Comparison of ENCODE assay signal across 24 cellular contexts in genomic region chr2:56813490-56813889, GRCh38.
DNase-seq lines count a peak whose midpoint lies in the region; ATAC-seq, FAIRE-seq and TF ChIP-seq lines count a peak whose summit lies in the region.
"Had no signal": no experiment of that assay in that cellular context is flagged by ENCODE, and none has a peak within 500 bp of the region (broad histone marks: within the 10 kb centered on the region; RNA-seq: fewer than 3 reads in every experiment).

No MANE protein-coding gene starts in this region.

- H3K27ac ChIP-seq in A549 (no peak overlapping the region), PC-3 (ENCODE audit: low read length) (no peak overlapping the region), right lobe of liver (no peak overlapping the region)
- H3K27ac ChIP-seq: BLaER1 treated with 17β-estradiol and CSF1 and Interleukin-3, amounts not matched to agents 10 nM and 100 nM; C4-2B had no signal

- peak overlapping the region; percentile 46 for H3K4me3 Mint-ChIP-seq in Calu3 (ENCODE audit: low read depth, unreplicated experiment)
- H3K4me3 Mint-ChIP-seq: B cell; CD4-positive, alpha-beta T cell; CD8-positive, alpha-beta T cell had no signal

- no peak for TF ChIP-seq EP300 in A549 (IDR thresholded peaks at IDR 0.05)

- H3K4me1 ChIP-seq in A549 (peaks cover 19% of the 10 kb centered on the region; the same call in 2 of the 3 replicates), PC-3 (ENCODE audit: insufficient read depth, low read length) (peaks cover 18% of the 10 kb centered on the region), right lobe of liver (peaks cover 0 to 7% (median 1%) of the 10 kb centered on the region in 4 donors)
- H3K4me1 ChIP-seq: BLaER1 treated with 17β-estradiol and CSF1 and Interleukin-3, amounts not matched to agents 10 nM and 100 nM; Caco-2 had no signal

- H3F3A ChIP-seq in PC-3 (ENCODE audit: low read length, unreplicated experiment), result no peaks in the 10 kb centered on the region

- H3K9me2 ChIP-seq in PC-3 (replicated peaks; ENCODE audit: low read length), result no peaks in the 10 kb centered on the region

- no peaks in the 10 kb centered on the region for H3K79me2 ChIP-seq in PC-3 (ENCODE audit: low read length)

- H3K36me3 ChIP-seq in PC-3 (ENCODE audit: low read depth, low read length), result no peaks in the 10 kb centered on the region
- H3K36me3 ChIP-seq in right lobe of liver, result no peaks in the 10 kb centered on the region
- H3K36me3 ChIP-seq: BLaER1 treated with 17β-estradiol and CSF1 and Interleukin-3, amounts not matched to agents 10 nM and 100 nM had no signal

- H3K27me3 ChIP-seq in PC-3 (ENCODE audit: low read length) (0 out of 2 replicates have a peak, but pooled peaks cover 3% of the 10 kb centered on the region), right lobe of liver (no peaks in the 10 kb centered on the region)
- H3K27me3 ChIP-seq: BLaER1 treated with 17β-estradiol and CSF1 and Interleukin-3, amounts not matched to agents 10 nM and 100 nM had no signal

- H3K9ac ChIP-seq in PC-3 (ENCODE audit: low read length), result no peak overlapping the region
- H3K9ac ChIP-seq: BLaER1 treated with 17β-estradiol and CSF1 and Interleukin-3, amounts not matched to agents 10 nM and 100 nM had no signal

- no peak for DNase-seq in A549 (ENCODE audit: low read depth in 1 of 2, low spot score in 1 of 2)
- DNase-seq in Calu3, result no peak
- no peak for DNase-seq in PC-3
- DNase-seq in right lobe of liver, result no peak
- DNase-seq in left cardiac atrium, result no peak
- no peak for DNase-seq in GDM1 (lab: John Stamatoyannopoulos, UW)
- DNase-seq: 8988T; AML-193; Caco-2; CD4-positive, alpha-beta T cell; CD8-positive, alpha-beta T cell; DMS 273 treated with DMSO at 0.1 percent for 48 hours; DMS153; DMS53; DMS79; DND-41; EL; GF-D8 had no signal

- POLR2A ChIA-PET in A549 (lab: Yijun Ruan, JAX), result no interaction called here
- POLR2A ChIA-PET in PC-3 (lab: Charles Lee; ENCODE audit: unreplicated experiment), result no interaction called here

- intact Hi-C loops in Calu3 (cut with micrococcal nuclease; ENCODE audit: unreplicated experiment), result no loop called here
- intact Hi-C loops in PC-3 (cut with micrococcal nuclease), result no loop called here
- intact Hi-C loops in right lobe of liver (cut with DNase I), result no loop called here
- intact Hi-C loops in left cardiac atrium (cut with DNase I), result no loop called here

- CTCF ChIA-PET in A549 (lab: Yijun Ruan, JAX), result no interaction called here
- CTCF ChIA-PET in Calu3 (lab: Charles Lee), result interaction anchor here (1.0 kb wide), 1 partner anchor 630 kb away, joined by 3 read pairs; the partner anchor contains the start of gene CCDC85A
- CTCF ChIA-PET in PC-3 (lab: Charles Lee), result no interaction called here

- TF ChIP-seq POLR2A in A549 (IDR thresholded peaks at IDR 0.05; ENCODE audit: low read length), result no peak
- no peak for TF ChIP-seq POLR2A in right lobe of liver (IDR thresholded peaks at IDR 0.05)

- BruUV-seq in Calu3 (replicated peaks; lab: Mats Ljungman, UMichigan) (no TSS peak), PC-3 (replicated peaks; lab: Mats Ljungman, UMichigan) (no TSS peak)

- H2AFZ ChIP-seq in PC-3 (ENCODE audit: low read length), result no peak overlapping the region

- no peaks in the 10 kb centered on the region for H3K27me3 Mint-ChIP-seq in Calu3 (ENCODE audit: unreplicated experiment)
- H3K27me3 Mint-ChIP-seq: B cell; CD4-positive, alpha-beta T cell had no signal

- TF ChIP-seq CTCF in A549 (IDR thresholded peaks at IDR 0.05), result no peak
- no peak for TF ChIP-seq CTCF in Calu3 (IDR thresholded peaks at IDR 0.05; ENCODE audit: unreplicated experiment)
- no peak for TF ChIP-seq CTCF in PC-3 (conservative IDR thresholded peaks at IDR 0.05; ENCODE audit: low read depth, low read length)
- no peak for TF ChIP-seq CTCF in right lobe of liver (IDR thresholded peaks at IDR 0.05)

- no peaks in the 10 kb centered on the region for H3K9me3 Mint-ChIP-seq in Calu3 (ENCODE audit: low read depth, unreplicated experiment)

- WGBS in A549 (ENCODE audit: missing lambda C conversion rate), result 40% methylated on average over 2 of the region's 2 CpGs
- 32% methylated on average over 2 of the region's 2 CpGs for WGBS in right lobe of liver (ENCODE audit: insufficient coverage, low coverage, low lambda C conversion rate, missing lambda C conversion rate)

- no peaks in the 10 kb centered on the region for H4K20me1 ChIP-seq in PC-3 (ENCODE audit: low read length)
- H4K20me1 ChIP-seq: BLaER1 treated with 17β-estradiol and CSF1 and Interleukin-3, amounts not matched to agents 10 nM and 100 nM had no signal

- H3K4me3 ChIP-seq in A549, result no peak overlapping the region
- no peak overlapping the region for H3K4me3 ChIP-seq in PC-3 (ENCODE audit: low read length)
- H3K4me3 ChIP-seq in right lobe of liver, result no peak overlapping the region
- H3K4me3 ChIP-seq: BLaER1 treated with 17β-estradiol and CSF1 and Interleukin-3, amounts not matched to agents 10 nM and 100 nM had no signal

- peak overlapping the region; percentile 48; the same call in 2 of the 3 replicates for H3K4me2 ChIP-seq in A549
- H3K4me2 ChIP-seq in PC-3 (ENCODE audit: low read length), result peak overlapping the region; percentile 65; the same call in 1 of the 2 replicates
- H3K4me2 ChIP-seq: BLaER1 treated with 17β-estradiol and CSF1 and Interleukin-3, amounts not matched to agents 10 nM and 100 nM had no signal

- FAIRE-seq in A549 (lab: Jason Lieb, UNC), result no peak
- FAIRE-seq: GM12891, GM19239 had no signal

- no peak for TF ChIP-seq RAD21 in A549 (conservative IDR thresholded peaks at IDR 0.05 in 1 of 2, IDR thresholded peaks at IDR 0.05 in 1 of 2)

- no peaks in the 10 kb centered on the region; the same call in 1 of the 3 replicates for H3K9me3 ChIP-seq in A549
- H3K9me3 ChIP-seq in PC-3 (ENCODE audit: low read length), result no peaks in the 10 kb centered on the region
- H3K9me3 ChIP-seq in right lobe of liver, result no peaks in the 10 kb centered on the region
- H3K9me3 ChIP-seq: BLaER1 treated with 17β-estradiol and CSF1 and Interleukin-3, amounts not matched to agents 10 nM and 100 nM; Caco-2 had no signal

- peaks cover 28% of the 10 kb centered on the region for H3K4me1 Mint-ChIP-seq in Calu3 (ENCODE audit: low read depth, unreplicated experiment)
- H3K4me1 Mint-ChIP-seq: B cell had no signal

- H3K27ac Mint-ChIP-seq in Calu3 (ENCODE audit: unreplicated experiment), result peak overlapping the region; percentile 73
- H3K27ac Mint-ChIP-seq: B cell; CD4-positive, alpha-beta T cell; CD8-positive, alpha-beta T cell had no signal

- H3K36me3 Mint-ChIP-seq in Calu3 (ENCODE audit: insufficient read depth, unreplicated experiment), result no peaks in the 10 kb centered on the region
- H3K36me3 Mint-ChIP-seq: CD8-positive, alpha-beta T cell had no signal

- ATAC-seq in A549 (no peak), PC-3 (no peak), right lobe of liver (peak; percentile 52 to 74 (median 66)), HG03108 (IDR thresholded peaks at IDR 0.05; ENCODE audit: unreplicated experiment) (no peak), left cardiac atrium (no peak)
- ATAC-seq: CD8-positive, alpha-beta T cell had no signal

TF ChIP-seq in A549, 52 proteins besides CTCF, POLR2A, EP300 and RAD21:
- TF ChIP-seq TP53 (CRISPR knock-in tag; IDR thresholded peaks at IDR 0.05) (no peak), ZNF302 (CRISPR knock-in tag; IDR thresholded peaks at IDR 0.05) (no peak), JUN (IDR thresholded peaks at IDR 0.05) (no peak), ATOH8 (CRISPR knock-in tag; IDR thresholded peaks at IDR 0.05; ENCODE audit: low read depth) (no peak), NFE2L2 (conservative IDR thresholded peaks at IDR 0.05; ENCODE audit: low read length) (no peak)

Comparison
In these comparisons a context has a peak if more than half of its experiments do, and no peak if none do; other contexts are left out.
1. ATAC-seq: peak in right lobe of liver (4 of 4); none in A549 (0 of 2), PC-3 (single experiment), HG03108 (single experiment) and left cardiac atrium (0 of 2).